In genomic region chr17:44124118-44124438, GRCh38 we compare ENCODE assay signal across 8 cellular contexts. TPM values are rescaled to one million over a fixed set of nuclear protein-coding genes. Genes with fewer than 3 reads are reported as not detected.
DNase-seq lines count a peak whose midpoint lies in the region; ATAC-seq and TF ChIP-seq lines count a peak whose summit lies in the region.

No MANE protein-coding gene starts in this region.

- H3K4me3 ChIP-seq in GM12875 (ENCODE audit: low read depth, low read length) (peak overlapping the region; percentile 44), foreskin fibroblast (ENCODE audit: low read depth in 1 of 2, low read length in 2 of 2) (peak overlapping the region; percentile 73 to 78), skeletal muscle cell (ENCODE audit: low read depth, low read length) (peak overlapping the region; percentile 58)

- no peak for DNase-seq in foreskin fibroblast
- no peak for DNase-seq in skeletal muscle cell (ENCODE audit: low read depth)
- no peak for DNase-seq in activated gamma-delta T cell (lab: John Stamatoyannopoulos, UW)
- no peak for DNase-seq in NCI-H1417 (lab: John Stamatoyannopoulos, UW)
- DNase-seq in ureter (ENCODE audit: low spot score), result no peak

- no peak for TF ChIP-seq CTCF in GM12875 (IDR thresholded peaks at IDR 0.05; ENCODE audit: borderline replicate concordance, insufficient read depth, low read depth, low read length)
- peak; percentile 20 for TF ChIP-seq CTCF in VCaP (conservative IDR thresholded peaks at IDR 0.05)
- no peak for TF ChIP-seq CTCF in foreskin fibroblast (IDR thresholded peaks at IDR 0.05; ENCODE audit: low read depth, low read length)

- peak overlapping the region; percentile 90 for H3K27ac ChIP-seq in VCaP

- no peak for ATAC-seq in HG03354 (IDR thresholded peaks at IDR 0.05; ENCODE audit: poor library complexity, severe bottlenecking, unreplicated experiment)

RNA-seq across cellular contexts. Expression of gene HDAC5, which starts 0.6 kb away (rescaled TPM):
- 36.3 TPM for total RNA-seq in ureter

RNA-seq across cellular contexts. Expression of gene HROB, which starts 17.7 kb away (rescaled TPM):
- 1.3 TPM for total RNA-seq in ureter

RNA-seq across cellular contexts. Expression of gene ASB16, which starts 46.4 kb away (rescaled TPM):
- total RNA-seq in ureter, result 0.36 TPM

RNA-seq across cellular contexts. Expression of gene G6PC3, which starts 53.5 kb away (rescaled TPM):
- 76.2 TPM for total RNA-seq in ureter

RNA-seq across cellular contexts. Expression of gene LSM12, which starts 57.6 kb away (rescaled TPM):
- total RNA-seq in ureter, result 62.5 TPM
